Comparison of ENCODE assay signal across 9 cellular contexts in genomic region chr11:111417011-111417765, GRCh38. TPM values are rescaled to one million over a fixed set of nuclear protein-coding genes. Genes with fewer than 3 reads are reported as not detected.
DNase-seq lines count a peak whose midpoint lies in the region; ATAC-seq and TF ChIP-seq lines count a peak whose summit lies in the region.
"Had no signal": no experiment of that assay in that cellular context is flagged by ENCODE, and none has a peak within 500 bp of the region (broad histone marks: within the 10 kb centered on the region; RNA-seq: fewer than 3 reads in every experiment).

No MANE protein-coding gene starts in this region.

- peak; percentile 50 for DNase-seq in activated naive CD4-positive, alpha-beta T cell treated with anti-CD3 and anti-CD28 coated beads for 36 hours
- DNase-seq in activated naive CD4-positive, alpha-beta T cell treated with anti-CD3 and anti-CD28 coated beads, Interleukin-2, amount 10 ng/mL, durations not matched to agents 7 days and 5 days, result no peak
- DNase-seq in left kidney (ENCODE audit: low read depth, low spot score), result peak; percentile 80
- no peak for DNase-seq in NCI-H187 (lab: John Stamatoyannopoulos, UW)
- no peak for DNase-seq in HK-2 (ENCODE audit: unreplicated experiment)
- no peak for DNase-seq in T-helper 9 cell

- H3K27ac Mint-ChIP-seq in activated naive CD4-positive, alpha-beta T cell treated with anti-CD3 and anti-CD28 coated beads for 36 hours, result peak overlapping the region; percentile 48
- no peak overlapping the region for H3K27ac Mint-ChIP-seq in activated naive CD4-positive, alpha-beta T cell treated with anti-CD3 and anti-CD28 coated beads, Interleukin-2, amount 10 ng/mL, durations not matched to agents 7 days and 5 days

- no peaks in the 10 kb centered on the region for H3K9me3 Mint-ChIP-seq in activated naive CD4-positive, alpha-beta T cell treated with anti-CD3 and anti-CD28 coated beads for 36 hours
- H3K9me3 Mint-ChIP-seq in activated naive CD4-positive, alpha-beta T cell treated with anti-CD3 and anti-CD28 coated beads, Interleukin-2, amount 10 ng/mL, durations not matched to agents 7 days and 5 days, result no peaks in the 10 kb centered on the region

- H3K27me3 Mint-ChIP-seq in activated naive CD4-positive, alpha-beta T cell treated with anti-CD3 and anti-CD28 coated beads for 36 hours (ENCODE audit: low read depth), result no peaks in the 10 kb centered on the region
- H3K27me3 Mint-ChIP-seq in activated naive CD4-positive, alpha-beta T cell treated with anti-CD3 and anti-CD28 coated beads, Interleukin-2, amount 10 ng/mL, durations not matched to agents 7 days and 5 days, result peaks cover 10% of the 10 kb centered on the region

- peak; percentile 58 for ATAC-seq in HG02943 (IDR thresholded peaks at IDR 0.05; ENCODE audit: low read depth, unreplicated experiment)

- intact Hi-C loops in activated naive CD4-positive, alpha-beta T cell treated with anti-CD3 and anti-CD28 coated beads for 36 hours (cut with micrococcal nuclease), result no loop called here

- CTCF ChIA-PET in activated naive CD4-positive, alpha-beta T cell treated with anti-CD3 and anti-CD28 coated beads for 36 hours (lab: Charles Lee), result interaction anchor here (0.7 to 6.4 kb wide), 8 partner anchors 11 to 156 kb away, joined by 3 to 60 read pairs (median 4); no protein-coding TSS in a partner anchor
- CTCF ChIA-PET in activated naive CD4-positive, alpha-beta T cell treated with anti-CD3 and anti-CD28 coated beads, Interleukin-2, amount 10 ng/mL, durations not matched to agents 7 days and 5 days (lab: Charles Lee), result interaction anchor here (0.6 to 17.9 kb wide), 9 partner anchors 9 to 152 kb away, joined by 3 to 344 read pairs (median 3); partner anchors contain the start of gene POU2AF1

- no peak overlapping the region for H3K4me3 Mint-ChIP-seq in activated naive CD4-positive, alpha-beta T cell treated with anti-CD3 and anti-CD28 coated beads for 36 hours
- H3K4me3 Mint-ChIP-seq in activated naive CD4-positive, alpha-beta T cell treated with anti-CD3 and anti-CD28 coated beads, Interleukin-2, amount 10 ng/mL, durations not matched to agents 7 days and 5 days, result no peak overlapping the region

- peaks cover 47% of the 10 kb centered on the region for H3K4me1 Mint-ChIP-seq in activated naive CD4-positive, alpha-beta T cell treated with anti-CD3 and anti-CD28 coated beads for 36 hours (ENCODE audit: low read depth)
- peaks cover 40% of the 10 kb centered on the region for H3K4me1 Mint-ChIP-seq in activated naive CD4-positive, alpha-beta T cell treated with anti-CD3 and anti-CD28 coated beads, Interleukin-2, amount 10 ng/mL, durations not matched to agents 7 days and 5 days

- H3K36me3 Mint-ChIP-seq in activated naive CD4-positive, alpha-beta T cell treated with anti-CD3 and anti-CD28 coated beads for 36 hours (ENCODE audit: low read depth), result no peaks in the 10 kb centered on the region
- no peaks in the 10 kb centered on the region for H3K36me3 Mint-ChIP-seq in activated naive CD4-positive, alpha-beta T cell treated with anti-CD3 and anti-CD28 coated beads, Interleukin-2, amount 10 ng/mL, durations not matched to agents 7 days and 5 days

- TF ChIP-seq POLR2A in Raji (IDR thresholded peaks at IDR 0.05; ENCODE audit: insufficient read depth, low read depth, low read length), result peak; percentile 65

RNA-seq across cellular contexts. Expression of gene POU2AF1, which starts 38.1 kb away (rescaled TPM):
- under 1 TPM; 0.48 to 0.62 TPM for total RNA-seq in activated naive CD4-positive, alpha-beta T cell treated with anti-CD3 and anti-CD28 coated beads for 36 hours
- total RNA-seq: Daoy had no signal

Comparison
In these comparisons a context has a peak if more than half of its experiments do, and no peak if none do; other contexts are left out.
1. DNase-seq: peak in activated naive CD4-positive, alpha-beta T cell treated with anti-CD3 and anti-CD28 coated beads for 36 hours (single experiment) and left kidney (single experiment); none in activated naive CD4-positive, alpha-beta T cell treated with anti-CD3 and anti-CD28 coated beads, Interleukin-2, amount 10 ng/mL, durations not matched to agents 7 days and 5 days (single experiment), NCI-H187 (0 of 2), HK-2 (single experiment) and T-helper 9 cell (single experiment).